8 cellular contexts compared by ENCODE assay signal in the genomic region with DNA sequence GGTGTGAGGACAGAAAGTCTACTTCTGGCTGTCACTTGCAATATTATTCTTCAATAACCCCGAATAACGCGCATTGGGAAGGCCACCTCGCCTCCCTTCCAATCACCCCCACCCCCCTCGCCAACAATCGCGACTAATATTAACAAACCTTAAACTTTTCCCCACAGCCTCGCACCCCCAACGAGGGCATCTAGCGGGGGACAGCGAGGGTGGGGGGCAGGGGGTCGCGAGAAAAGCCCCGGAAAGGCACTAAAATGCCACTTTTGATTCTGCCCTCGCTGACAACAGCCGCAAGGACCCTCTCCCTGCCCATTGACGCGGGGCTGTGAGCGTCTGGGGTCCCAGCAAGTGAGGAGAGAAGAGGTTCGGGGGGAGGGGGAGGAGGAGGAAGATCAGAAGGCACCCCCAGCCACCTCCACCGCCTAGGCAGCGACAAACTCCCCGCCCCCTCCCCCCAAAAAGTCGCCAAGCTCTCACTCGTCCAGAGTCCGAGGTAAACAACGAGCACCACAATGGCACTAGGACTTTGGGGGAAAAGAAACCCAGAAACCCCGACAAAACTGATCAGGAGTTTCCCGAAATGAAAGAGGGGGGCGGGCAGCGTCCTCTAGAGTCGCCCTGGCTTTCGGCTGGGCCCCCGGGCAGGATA. TPM values are rescaled to one million over a fixed set of nuclear protein-coding genes. Genes with fewer than 3 reads are reported as not detected.
DNase-seq lines count a peak whose midpoint lies in the region; ATAC-seq, FAIRE-seq and TF ChIP-seq lines count a peak whose summit lies in the region.

No MANE protein-coding gene starts in this region.

- WGBS in pancreas, 2 donors: 0 to 1% methylated on average over 34 of the region's 34 CpGs

- no peak for FAIRE-seq in pancreas (lab: Jason Lieb, UNC)

- peaks cover 0 to 2% (median 0%) of the 10 kb centered on the region in 3 donors for H3K36me3 ChIP-seq in pancreas

- H3K27ac Mint-ChIP-seq in activated B cell treated with CpG ODN at 0.5 μM for 24 hours: peak overlapping the region; percentile 86

- H3K4me3 ChIP-seq in pancreas: peak overlapping the region; percentile 60 to 89 (median 80)

- CTCF ChIA-PET in activated B cell treated with CpG ODN at 0.5 μM for 24 hours (lab: Charles Lee): interaction anchor here (0.9 to 1.6 kb wide), 2 partner anchors 20 to 334 kb away, joined by 4 to 5 read pairs; no protein-coding TSS in a partner anchor

- peak overlapping the region; percentile 91 for H3K4me3 Mint-ChIP-seq in activated B cell treated with CpG ODN at 0.5 μM for 24 hours

- intact Hi-C loops in activated B cell treated with CpG ODN at 0.5 μM for 24 hours (cut with micrococcal nuclease): loop anchor here (5.0 to 10.0 kb wide), 4 partner anchors 200 to 1520 kb away; a partner anchor contains a TSS
- intact Hi-C loops in pancreas (cut with DNase I): no loop called here

- peak; percentile 63 for DNase-seq in activated effector memory CD4-positive, alpha-beta T cell treated with anti-CD3 and anti-CD28 coated beads, Interleukin-2, amount 50 U/mL, for 16 hours
- DNase-seq in activated effector memory CD4-positive, alpha-beta T cell treated with Interleukin-2 at 50 U/mL for 16 hours: no peak
- DNase-seq in activated B cell treated with CpG ODN at 0.5 μM for 24 hours (peak; percentile 20), foreskin keratinocyte (no peak), pancreas (peak in 3 of 6 donors; percentile 21 to 33 (median 32)), activated gamma-delta T cell (lab: John Stamatoyannopoulos, UW) (no peak)

- H3K4me1 ChIP-seq in foreskin keratinocyte (no peaks in the 10 kb centered on the region), pancreas (peaks cover 12 to 20% (median 18%) of the 10 kb centered on the region in 3 donors)

- peak overlapping the region; percentile 59 for H3K27ac ChIP-seq in foreskin keratinocyte
- peak overlapping the region; percentile 81 to 97 (median 92) for H3K27ac ChIP-seq in pancreas

- H3K27me3 ChIP-seq in foreskin keratinocyte: no peaks in the 10 kb centered on the region
- H3K27me3 ChIP-seq in pancreas: no peaks in the 10 kb centered on the region

- POLR2A ChIA-PET in activated B cell treated with CpG ODN at 0.5 μM for 24 hours (lab: Charles Lee): interaction anchor here (0.6 to 1.0 kb wide), 8 partner anchors 10 to 1614 kb away, joined by 3 to 8 read pairs (median 4); no protein-coding TSS in a partner anchor

- no peaks in the 10 kb centered on the region for H3K9me3 Mint-ChIP-seq in activated B cell treated with CpG ODN at 0.5 μM for 24 hours

- no peak for ATAC-seq in activated B cell treated with CpG ODN at 0.5 μM for 24 hours (ENCODE audit: low read depth)
- ATAC-seq in foreskin keratinocyte: no peak
- peak; percentile 6 to 22 (median 14) for ATAC-seq in pancreas
- ATAC-seq in GM18868 (IDR thresholded peaks at IDR 0.05; ENCODE audit: unreplicated experiment): no peak
- no peak for ATAC-seq in HG02981 (IDR thresholded peaks at IDR 0.05; ENCODE audit: unreplicated experiment)

- H3K4me1 Mint-ChIP-seq in activated B cell treated with CpG ODN at 0.5 μM for 24 hours: peaks cover 38% of the 10 kb centered on the region

- no peaks in the 10 kb centered on the region for H3K27me3 Mint-ChIP-seq in activated B cell treated with CpG ODN at 0.5 μM for 24 hours

- peaks cover 18% of the 10 kb centered on the region for H3K36me3 Mint-ChIP-seq in activated B cell treated with CpG ODN at 0.5 μM for 24 hours (ENCODE audit: low read depth)

- no peaks in the 10 kb centered on the region for H3K9me3 ChIP-seq in pancreas

- TF ChIP-seq CTCF in activated B cell treated with CpG ODN at 0.5 μM for 24 hours (IDR thresholded peaks at IDR 0.05) (no peak), foreskin keratinocyte (conservative IDR thresholded peaks at IDR 0.05) (no peak), pancreas (IDR thresholded peaks at IDR 0.05) (no peak)

RNA-seq across cellular contexts. Expression of a gene that starts 0.8 kb away (rescaled TPM):
- total RNA-seq in activated B cell treated with CpG ODN at 0.5 μM for 24 hours (23.0 and 30.8 TPM in 2 replicates), foreskin keratinocyte (4.0 and 5.4 TPM in 2 replicates), pancreas (10 to 100 TPM; 19.8 to 40.0 (median 28.7) TPM)
- polyA plus RNA-seq in foreskin keratinocyte (1.2 and 1.4 TPM in 2 replicates), pancreas (10 to 100 TPM; 12.6 to 23.0 TPM)

Comparison
In these comparisons a context has a peak if more than half of its experiments do, and no peak if none do; other contexts are left out.
1. DNase-seq: peak in activated effector memory CD4-positive, alpha-beta T cell treated with anti-CD3 and anti-CD28 coated beads, Interleukin-2, amount 50 U/mL, for 16 hours (single experiment) and activated B cell treated with CpG ODN at 0.5 μM for 24 hours (single experiment); none in activated effector memory CD4-positive, alpha-beta T cell treated with Interleukin-2 at 50 U/mL for 16 hours (single experiment), foreskin keratinocyte (0 of 2) and activated gamma-delta T cell (single experiment).
2. ATAC-seq: peak in pancreas (4 of 4); none in activated B cell treated with CpG ODN at 0.5 μM for 24 hours (single experiment), foreskin keratinocyte (single experiment), GM18868 (single experiment) and HG02981 (single experiment).